ENCODE assay signal across 16 cellular contexts in genomic region chr12:116436561-116437249, GRCh38.
"Had no signal": no experiment of that assay in that cellular context is flagged by ENCODE, and none has a peak within 500 bp of the region (broad histone marks: within the 10 kb centered on the region; RNA-seq: fewer than 3 reads in every experiment).

No MANE protein-coding gene starts in this region.

- DNase-seq: activated CD4-positive, alpha-beta T cell treated with anti-CD3 and anti-CD28 coated beads, Interleukin-2, amount 10 ng/mL, durations not matched to agents 7 days and 5 days; activated CD4-positive, CD25-positive, alpha-beta regulatory T cell; activated effector memory CD4-positive, alpha-beta T cell treated with Interleukin-2 at 50 U/mL for 16 hours; activated T-cell treated with anti-CD3 and anti-CD28 coated beads, Interleukin-2, amount 50 U/mL, for 1 hour; hypothalamus; kidney glomerular epithelial cell; T-helper 2 cell; tibial artery had no signal

- H3K9me3 Mint-ChIP-seq: activated CD4-positive, alpha-beta T cell treated with anti-CD3 and anti-CD28 coated beads, Interleukin-2, amount 10 ng/mL, durations not matched to agents 7 days and 5 days; activated naive CD4-positive, alpha-beta T cell treated with anti-CD3 and anti-CD28 coated beads, Interleukin-2, amount 50 U/mL, for 24 hours; central memory CD8-positive, alpha-beta T cell; dendritic cell treated with granulocyte-macrophage colony-stimulating factor and Interleukin-4, amounts not matched to agents 40 ng/mL and 50 ng/mL, for 4 days; nephron had no signal

- H3K27me3 Mint-ChIP-seq: activated naive CD4-positive, alpha-beta T cell treated with anti-CD3 and anti-CD28 coated beads, Interleukin-2, amount 50 U/mL, for 24 hours had no signal

- H3K36me3 ChIP-seq: tibial artery had no signal

- H3K27ac Mint-ChIP-seq: activated CD4-positive, alpha-beta T cell treated with anti-CD3 and anti-CD28 coated beads, Interleukin-2, amount 10 ng/mL, durations not matched to agents 7 days and 5 days; activated naive CD4-positive, alpha-beta T cell treated with anti-CD3 and anti-CD28 coated beads, Interleukin-2, amount 50 U/mL, for 24 hours; dendritic cell treated with granulocyte-macrophage colony-stimulating factor and Interleukin-4, amounts not matched to agents 40 ng/mL and 50 ng/mL, for 4 days had no signal

- H3K36me3 Mint-ChIP-seq: activated naive CD4-positive, alpha-beta T cell treated with anti-CD3 and anti-CD28 coated beads, Interleukin-2, amount 50 U/mL, for 24 hours had no signal

- H3K79me2 ChIP-seq: parathyroid adenoma had no signal

- H3K4me1 Mint-ChIP-seq: central memory CD8-positive, alpha-beta T cell had no signal

- ATAC-seq: esophagus mucosa had no signal

- H2AFZ ChIP-seq: parathyroid adenoma had no signal

- H3K4me3 ChIP-seq: lung, tibial artery had no signal

- FAIRE-seq: TTC549 had no signal

- H3K9ac ChIP-seq: parathyroid adenoma had no signal

- H3K9me3 ChIP-seq: tibial artery had no signal

- H3K27me3 ChIP-seq: tibial artery had no signal

- H3K27ac ChIP-seq: parathyroid adenoma, tibial artery had no signal

- H3K4me3 Mint-ChIP-seq: activated CD4-positive, alpha-beta T cell treated with anti-CD3 and anti-CD28 coated beads, Interleukin-2, amount 10 ng/mL, durations not matched to agents 7 days and 5 days; activated naive CD4-positive, alpha-beta T cell treated with anti-CD3 and anti-CD28 coated beads, Interleukin-2, amount 50 U/mL, for 24 hours; central memory CD8-positive, alpha-beta T cell; dendritic cell treated with granulocyte-macrophage colony-stimulating factor and Interleukin-4, amounts not matched to agents 40 ng/mL and 50 ng/mL, for 4 days; nephron had no signal
